11 cellular contexts compared by ENCODE assay signal in genomic region chr1:246364415-246364941, GRCh38.
A peak's percentile ranks its signal among the peaks of the same experiment; 100 is the strongest.
DNase-seq lines count a peak whose midpoint lies in the region; ATAC-seq, FAIRE-seq and TF ChIP-seq lines count a peak whose summit lies in the region.
"Had no signal": no experiment of that assay in that cellular context is flagged by ENCODE, and none has a peak within 500 bp of the region (broad histone marks: within the 10 kb centered on the region; RNA-seq: fewer than 3 reads in every experiment).

No MANE protein-coding gene starts in this region.

- H3K27me3 Mint-ChIP-seq in WTC11 (ENCODE audit: low read depth): no peaks in the 10 kb centered on the region; the same call in 1 of the 2 replicates
- H3K27me3 Mint-ChIP-seq in stimulated activated naive B cell treated with anti-CD40 and anti-IgM and Interleukin-4, amounts not matched to agents 10 μg/mL and 1 μg/mL and 100 μg/mL, for 72 hours: no peaks in the 10 kb centered on the region

- CTCF ChIA-PET in WTC11 (lab: Charles Lee): no interaction called here

- ATAC-seq in GM19324 (IDR thresholded peaks at IDR 0.05; ENCODE audit: low FRiP score, unreplicated experiment) (peak; percentile 88), HG02885 (IDR thresholded peaks at IDR 0.05; ENCODE audit: poor library complexity, unreplicated experiment) (peak; percentile 86), WTC11 (no peak), SK-N-SH treated with all-trans-retinoic acid at 6 μM for 48 hours (no peak)
- ATAC-seq in stimulated activated naive B cell treated with anti-CD40 and anti-IgM and Interleukin-4, amounts not matched to agents 10 μg/mL and 1 μg/mL and 100 μg/mL, for 72 hours (replicated peaks): no peak

- no peak for DNase-seq in GM18507 (ENCODE audit: extremely low spot score, insufficient read length, low read depth)
- DNase-seq in NCI-H345 (lab: John Stamatoyannopoulos, UW): peak; percentile 43
- DNase-seq in WTC11 (ENCODE audit: low spot score): no peak
- DNase-seq in stimulated activated naive B cell treated with anti-CD40 and anti-IgM and Interleukin-4, amounts not matched to agents 10 μg/mL and 1 μg/mL and 100 μg/mL, for 72 hours: no peak
- no peak for DNase-seq in mucosa of gallbladder (ENCODE audit: low spot score)
- DNase-seq: transverse colon had no signal

- H3K4me1 Mint-ChIP-seq in WTC11: peaks cover 6% of the 10 kb centered on the region; the same call in 1 of the 2 replicates
- peaks cover 12 to 19% of the 10 kb centered on the region in 2 donors for H3K4me1 Mint-ChIP-seq in stimulated activated naive B cell treated with anti-CD40 and anti-IgM and Interleukin-4, amounts not matched to agents 10 μg/mL and 1 μg/mL and 100 μg/mL, for 72 hours
- H3K4me1 Mint-ChIP-seq: neural crest cell had no signal

- FAIRE-seq in GM18507 (lab: Jason Lieb, UNC): peak; percentile 9
- FAIRE-seq: endometrium had no signal

- H3K4me3 Mint-ChIP-seq in WTC11: no peak overlapping the region
- H3K4me3 Mint-ChIP-seq in stimulated activated naive B cell treated with anti-CD40 and anti-IgM and Interleukin-4, amounts not matched to agents 10 μg/mL and 1 μg/mL and 100 μg/mL, for 72 hours: no peak overlapping the region
- H3K4me3 Mint-ChIP-seq: neural crest cell had no signal

- POLR2A ChIA-PET in WTC11 (lab: Charles Lee): interaction anchor here (0.7 kb wide), 1 partner anchor 1334 kb away, joined by 6 read pairs; no protein-coding TSS in a partner anchor

- H3K27ac Mint-ChIP-seq in WTC11: no peak overlapping the region
- H3K27ac Mint-ChIP-seq in stimulated activated naive B cell treated with anti-CD40 and anti-IgM and Interleukin-4, amounts not matched to agents 10 μg/mL and 1 μg/mL and 100 μg/mL, for 72 hours: no peak overlapping the region

- no peak for TF ChIP-seq CTCF in WTC11 (IDR thresholded peaks at IDR 0.05)

- peaks cover 18% of the 10 kb centered on the region for H3K36me3 Mint-ChIP-seq in WTC11
- H3K36me3 Mint-ChIP-seq in stimulated activated naive B cell treated with anti-CD40 and anti-IgM and Interleukin-4, amounts not matched to agents 10 μg/mL and 1 μg/mL and 100 μg/mL, for 72 hours: peaks cover 10 to 16% of the 10 kb centered on the region in 2 donors

- peaks cover 31% of the 10 kb centered on the region for H3K9me3 Mint-ChIP-seq in WTC11
- H3K9me3 Mint-ChIP-seq in stimulated activated naive B cell treated with anti-CD40 and anti-IgM and Interleukin-4, amounts not matched to agents 10 μg/mL and 1 μg/mL and 100 μg/mL, for 72 hours: peaks cover 11 to 12% of the 10 kb centered on the region in 2 donors

TF ChIP-seq in WTC11, 78 proteins besides CTCF, POLR2A, EP300 and RAD21:
- TF ChIP-seq ATF3 (CRISPR knock-in tag; conservative IDR thresholded peaks at IDR 0.05) (no peak), HMGA2 (CRISPR knock-in tag; IDR thresholded peaks at IDR 0.05) (no peak), NR1H2 (CRISPR knock-in tag; IDR thresholded peaks at IDR 0.05) (no peak), EMX1 (CRISPR knock-in tag; IDR thresholded peaks at IDR 0.05) (no peak), AFF4 (CRISPR knock-in tag; IDR thresholded peaks at IDR 0.05; ENCODE audit: borderline replicate concordance) (no peak), ZNF232 (CRISPR knock-in tag; IDR thresholded peaks at IDR 0.05) (no peak), PRRX2 (CRISPR knock-in tag; IDR thresholded peaks at IDR 0.05) (no peak)

TF ChIP-seq in SK-N-SH treated with all-trans-retinoic acid at 6 μM for 48 hours, 23 proteins besides CTCF, POLR2A, EP300 and RAD21:
- TF ChIP-seq ZFP30 (CRISPR knock-in tag; IDR thresholded peaks at IDR 0.05) (no peak), ARNTL (CRISPR knock-in tag; IDR thresholded peaks at IDR 0.05; ENCODE audit: borderline replicate concordance, low read depth) (no peak), ESRRG (CRISPR knock-in tag; IDR thresholded peaks at IDR 0.05) (no peak)
TF ChIP-seq in SK-N-SH treated with all-trans-retinoic acid at 6 μM for 48 hours: peak in this region for 0.

Comparison
In these comparisons a context has a peak if more than half of its experiments do, and no peak if none do; other contexts are left out.
1. ATAC-seq: peak in GM19324 (single experiment) and HG02885 (single experiment); none in WTC11 (single experiment), stimulated activated naive B cell treated with anti-CD40 and anti-IgM and Interleukin-4, amounts not matched to agents 10 μg/mL and 1 μg/mL and 100 μg/mL, for 72 hours (0 of 2) and SK-N-SH treated with all-trans-retinoic acid at 6 μM for 48 hours (single experiment).